In genomic region chr6:108626777-108627176, GRCh38 we compare ENCODE assay signal across 19 cellular contexts.
"Had no signal": no experiment of that assay in that cellular context is flagged by ENCODE, and none has a peak within 500 bp of the region (broad histone marks: within the 10 kb centered on the region; RNA-seq: fewer than 3 reads in every experiment).

No MANE protein-coding gene starts in this region.

- ATAC-seq: activated CD8-positive, alpha-beta T cell treated with anti-CD3 and anti-CD28 coated beads for 36 hours; body of pancreas; left lobe of liver; stimulated activated naive CD8-positive, alpha-beta T cell treated with anti-CD3 and anti-CD28 coated beads, Interleukin-15, Interleukin-2, amounts not matched to agents 100 U/mL and 50 U/mL, for 24 hours; T-cell had no signal

- H3K27me3 Mint-ChIP-seq: activated CD4-positive, alpha-beta T cell treated with anti-CD3 and anti-CD28 coated beads, Interleukin-2, amount 10 ng/mL, durations not matched to agents 24 days and 14 days; activated CD8-positive, alpha-beta T cell treated with anti-CD3 and anti-CD28 coated beads for 36 hours; activated naive CD8-positive, alpha-beta T cell treated with anti-CD3 and anti-CD28 coated beads, Interleukin-2, amount 10 ng/mL, durations not matched to agents 7 days and 5 days; naive B cell; T-cell had no signal

- H3K36me3 Mint-ChIP-seq: activated naive CD8-positive, alpha-beta T cell treated with anti-CD3 and anti-CD28 coated beads, Interleukin-2, amount 10 ng/mL, durations not matched to agents 7 days and 5 days; naive B cell; T-cell had no signal

- H3K4me3 Mint-ChIP-seq: activated CD4-positive, alpha-beta T cell treated with anti-CD3 and anti-CD28 coated beads, Interleukin-2, amount 10 ng/mL, durations not matched to agents 24 days and 14 days; activated CD8-positive, alpha-beta T cell treated with anti-CD3 and anti-CD28 coated beads for 36 hours; activated naive CD8-positive, alpha-beta T cell treated with anti-CD3 and anti-CD28 coated beads, Interleukin-2, amount 10 ng/mL, durations not matched to agents 7 days and 5 days; naive B cell; T-cell had no signal

- H3K27ac Mint-ChIP-seq: activated CD4-positive, alpha-beta T cell treated with anti-CD3 and anti-CD28 coated beads, Interleukin-2, amount 10 ng/mL, durations not matched to agents 24 days and 14 days; activated CD8-positive, alpha-beta T cell treated with anti-CD3 and anti-CD28 coated beads for 36 hours; activated naive CD8-positive, alpha-beta T cell treated with anti-CD3 and anti-CD28 coated beads, Interleukin-2, amount 10 ng/mL, durations not matched to agents 7 days and 5 days; activated T-helper 2 cell treated with anti-CD3 and anti-CD28 coated beads, Interferon-gamma antibody, Interleukin-2, Interleukin-4, amounts not matched to agents 10 μg/mL and 5 μg/mL and 100 μg/mL, durations not matched to agents 14 hours and 24 hours and 36 hours; naive B cell; T-cell had no signal

- H3K9me3 Mint-ChIP-seq: activated CD4-positive, alpha-beta T cell treated with anti-CD3 and anti-CD28 coated beads, Interleukin-2, amount 10 ng/mL, durations not matched to agents 24 days and 14 days; activated CD8-positive, alpha-beta T cell treated with anti-CD3 and anti-CD28 coated beads for 36 hours; activated naive CD8-positive, alpha-beta T cell treated with anti-CD3 and anti-CD28 coated beads, Interleukin-2, amount 10 ng/mL, durations not matched to agents 7 days and 5 days; activated T-helper 2 cell treated with anti-CD3 and anti-CD28 coated beads, Interferon-gamma antibody, Interleukin-2, Interleukin-4, amounts not matched to agents 10 μg/mL and 5 μg/mL and 100 μg/mL, durations not matched to agents 14 hours and 24 hours and 36 hours; naive B cell; T-cell had no signal

- DNase-seq: activated CD4-positive, alpha-beta T cell treated with anti-CD3 and anti-CD28 coated beads, Interleukin-2, amount 10 ng/mL, durations not matched to agents 24 days and 14 days; activated CD8-positive, alpha-beta T cell treated with anti-CD3 and anti-CD28 coated beads for 36 hours; activated naive CD4-positive, alpha-beta T cell treated with Interleukin-2 at 50 U/mL for 16 hours; activated naive CD8-positive, alpha-beta T cell treated with anti-CD3 and anti-CD28 coated beads, Interleukin-2, amount 10 ng/mL, durations not matched to agents 7 days and 5 days; activated T-cell treated with anti-CD3 and anti-CD28 coated beads, Interleukin-2, amount 50 U/mL, for 1 hour; amygdala; body of pancreas; dermis blood vessel endothelial cell; effector memory CD4-positive, alpha-beta T cell; foreskin fibroblast; glutamatergic neuron; hippocampal formation; naive B cell; stimulated activated naive CD8-positive, alpha-beta T cell treated with anti-CD3 and anti-CD28 coated beads, Interleukin-15, Interleukin-2, amounts not matched to agents 100 U/mL and 50 U/mL, for 24 hours; substantia nigra; T-cell; T-helper 9 cell had no signal
